Comparison of ENCODE assay signal across 13 cellular contexts in the genomic region with DNA sequence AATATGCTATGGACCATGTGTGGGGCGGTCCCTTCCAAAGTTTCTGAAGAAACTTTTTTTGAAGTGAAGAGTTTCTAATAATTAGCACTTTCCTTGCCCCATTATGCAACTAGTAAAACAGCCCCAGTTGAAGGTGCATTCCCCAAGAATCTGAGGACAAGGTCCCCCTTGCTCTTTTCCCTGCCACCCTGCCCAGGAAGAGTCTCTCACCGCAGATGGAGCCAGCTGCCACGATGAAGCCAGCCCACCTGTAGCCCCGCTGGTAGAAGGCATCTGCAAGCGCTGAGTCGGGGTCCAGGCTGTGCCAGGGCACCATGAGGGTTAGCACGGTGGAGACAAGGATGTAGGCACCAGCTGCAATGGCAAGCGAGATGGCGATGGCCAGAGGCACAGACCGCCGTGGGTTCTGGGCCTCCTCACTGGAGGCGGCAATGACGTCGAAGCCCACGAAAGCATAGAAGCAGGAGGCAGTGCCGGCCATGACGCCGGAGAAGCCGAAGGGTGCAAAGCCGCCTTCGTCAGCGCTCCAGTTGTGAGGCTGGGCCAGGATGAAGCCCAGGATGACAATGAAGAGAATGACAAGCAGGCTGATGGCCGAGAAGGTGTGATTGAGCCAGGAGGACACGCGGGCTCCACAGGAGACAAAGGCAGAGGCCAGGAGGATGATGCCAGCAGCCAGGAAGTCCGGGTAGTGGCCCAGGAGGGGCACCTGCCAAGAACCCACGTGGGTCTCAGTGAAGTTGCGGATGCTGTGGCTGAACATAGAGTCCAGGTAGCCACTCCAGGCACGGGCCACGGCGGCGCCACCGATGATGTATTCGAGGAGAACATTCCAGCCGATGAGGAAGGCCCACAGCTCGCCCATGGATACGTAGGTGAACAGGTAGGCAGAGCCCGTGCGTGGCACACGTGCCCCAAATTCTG. TPM values are rescaled to one million over a fixed set of nuclear protein-coding genes. Genes with fewer than 3 reads are reported as not detected.
DNase-seq lines count a peak whose midpoint lies in the region; ATAC-seq, FAIRE-seq and TF ChIP-seq lines count a peak whose summit lies in the region.
"Had no signal": no experiment of that assay in that cellular context is flagged by ENCODE, and none has a peak within 500 bp of the region (broad histone marks: within the 10 kb centered on the region; RNA-seq: fewer than 3 reads in every experiment).

No MANE protein-coding gene starts in this region.

- DNase-seq in activated naive CD4-positive, alpha-beta T cell treated with anti-CD3 and anti-CD28 coated beads, Interleukin-2, amount 50 U/mL, for 72 hours (ENCODE audit: low spot score in 2 of 2), result no peak
- no peak for DNase-seq in K562 (ENCODE audit: extremely low read depth in 1 of 4, low spot score in 3 of 4)
- no peak for DNase-seq in glutamatergic neuron
- DNase-seq in trophoblast cell, result no peak
- DNase-seq in germinal center (ENCODE audit: low spot score), result no peak
- no peak for DNase-seq in ureter (ENCODE audit: low spot score)
- DNase-seq: 8988T, NCI-H2029 treated with DMSO at 0.1 percent for 48 hours, NCI-H510A treated with DMSO at 0.1 percent for 48 hours had no signal

- H2BK5ac ChIP-seq in trophoblast cell (ENCODE audit: low read depth, low read length, poor library complexity), result no peak overlapping the region

- in situ Hi-C loops in K562 (cut with MboI), result no loop called here

- H3K4me3 Mint-ChIP-seq in activated naive CD4-positive, alpha-beta T cell treated with anti-CD3 and anti-CD28 coated beads, Interleukin-2, amount 50 U/mL, for 24 hours, result peak overlapping the region; percentile 15
- H3K4me3 Mint-ChIP-seq in glutamatergic neuron (ENCODE audit: unreplicated experiment), result peak overlapping the region; percentile 57

- intact Hi-C loops in K562 (cut with micrococcal nuclease), result loop anchor here (2.0 kb wide), 1 partner anchor 14 kb away; a partner anchor contains a TSS

- H3K4me1 Mint-ChIP-seq in activated naive CD4-positive, alpha-beta T cell treated with anti-CD3 and anti-CD28 coated beads, Interleukin-2, amount 50 U/mL, for 24 hours, result no peaks in the 10 kb centered on the region
- H3K4me1 Mint-ChIP-seq in glutamatergic neuron (ENCODE audit: low read depth, unreplicated experiment), result peaks cover 11% of the 10 kb centered on the region

- H3K36me3 Mint-ChIP-seq in activated naive CD4-positive, alpha-beta T cell treated with anti-CD3 and anti-CD28 coated beads, Interleukin-2, amount 50 U/mL, for 24 hours, result no peaks in the 10 kb centered on the region
- peaks cover 0 to 7% of the 10 kb centered on the region in 2 donors for H3K36me3 Mint-ChIP-seq in activated naive CD4-positive, alpha-beta T cell treated with anti-CD3 and anti-CD28 coated beads, Interleukin-2, amount 50 U/mL, for 72 hours
- H3K36me3 Mint-ChIP-seq in glutamatergic neuron (ENCODE audit: unreplicated experiment), result no peaks in the 10 kb centered on the region

- no peak overlapping the region for H3K14ac ChIP-seq in trophoblast cell (ENCODE audit: low read length)

- no peak overlapping the region for H2BK120ac ChIP-seq in trophoblast cell (ENCODE audit: insufficient read depth, low read length, poor library complexity)

- H3K4ac ChIP-seq in trophoblast cell (ENCODE audit: low read depth, low read length), result peak overlapping the region; percentile 32

- H2AFZ ChIP-seq in K562 (ENCODE audit: low read depth, low read length), result no peak overlapping the region
- H2AFZ ChIP-seq in trophoblast cell (ENCODE audit: insufficient read depth, low read length, poor library complexity), result no peak overlapping the region

- no peak for FAIRE-seq in K562 (lab: Jason Lieb, UNC)

- no peak overlapping the region for H2BK12ac ChIP-seq in trophoblast cell (ENCODE audit: low read length)

- POLR2A ChIA-PET in K562 (lab: Yijun Ruan, JAX), result interaction anchor here (0.6 to 10.2 kb wide), 4 partner anchors 12 to 101 kb away, joined by 3 to 120 read pairs (median 49); a partner anchor contains a TSS

- no peak for TF ChIP-seq CTCF in K562 (IDR thresholded peaks at IDR 0.05 in 2 of 3, conservative IDR thresholded peaks at IDR 0.05 in 1 of 3; ENCODE audit: insufficient read depth in 2 of 3, low read depth in 1 of 3, low read length in 3 of 3)
- no peak for TF ChIP-seq CTCF in glutamatergic neuron (IDR thresholded peaks at IDR 0.05; ENCODE audit: partially characterized antibody, unreplicated experiment)

- no peak for ATAC-seq in activated naive CD4-positive, alpha-beta T cell treated with anti-CD3 and anti-CD28 coated beads, Interleukin-2, amount 50 U/mL, for 72 hours
- ATAC-seq in K562, result no peak
- ATAC-seq in HG03521 (IDR thresholded peaks at IDR 0.05; ENCODE audit: unreplicated experiment), result no peak

- no TSS peak for BruUV-seq in K562 (replicated peaks; lab: Mats Ljungman, UMichigan)

- H3K9ac ChIP-seq in K562 (ENCODE audit: insufficient read depth in 1 of 2, low read depth in 2 of 2, low read length in 2 of 2) (peak overlapping the region in 1 of 2 experiments; percentile 23; a peak in 2 of 4 replicates), trophoblast cell (ENCODE audit: low read length) (no peak overlapping the region)
- H3K9ac ChIP-seq: BLaER1 treated with 17β-estradiol and CSF1 and Interleukin-3, amounts not matched to agents 10 nM and 100 nM had no signal

- H4K12ac ChIP-seq in trophoblast cell (ENCODE audit: low read depth, low read length), result no peak overlapping the region

- H2AK5ac ChIP-seq in trophoblast cell (ENCODE audit: low read length), result peak overlapping the region; percentile 21

- H4K91ac ChIP-seq in trophoblast cell (ENCODE audit: low read depth, low read length), result no peak overlapping the region

- no peak overlapping the region for H3K27ac ChIP-seq in K562 (ENCODE audit: extremely low read depth, low read depth, low read length)
- H3K27ac ChIP-seq in trophoblast cell (ENCODE audit: low read depth, low read length), result no peak overlapping the region
- H3K27ac ChIP-seq: BLaER1 treated with 17β-estradiol and CSF1 and Interleukin-3, amounts not matched to agents 10 nM and 100 nM had no signal

- H3K9me3 ChIP-seq in K562 (replicated peaks; ENCODE audit: control insufficient read depth, insufficient read depth, low read depth, low read length) (no peaks in the 10 kb centered on the region), trophoblast cell (ENCODE audit: insufficient read depth, low read depth, low read length) (no peaks in the 10 kb centered on the region)
- H3K9me3 ChIP-seq: BLaER1 treated with 17β-estradiol and CSF1 and Interleukin-3, amounts not matched to agents 10 nM and 100 nM had no signal

- H3K23ac ChIP-seq in trophoblast cell (ENCODE audit: low read length), result no peak overlapping the region

- H3K27me3 ChIP-seq in K562 (ENCODE audit: control insufficient read depth in 2 of 2, insufficient read depth in 2 of 2, low read length in 2 of 2) (peaks cover 44 to 75% of the 10 kb centered on the region in 2 experiments; a peak in 4 of 5 replicates), trophoblast cell (ENCODE audit: insufficient read depth, low read length) (no peaks in the 10 kb centered on the region)

- no peak overlapping the region for H3K18ac ChIP-seq in trophoblast cell (ENCODE audit: low read length)

- H4K20me1 ChIP-seq in K562 (replicated peaks; ENCODE audit: control insufficient read depth, insufficient read depth, low read length), result peaks cover 43% of the 10 kb centered on the region

- H3K4me2 ChIP-seq in K562 (ENCODE audit: insufficient read depth, low read length) (no peak overlapping the region), trophoblast cell (ENCODE audit: low read length) (no peak overlapping the region)

- H3K4me1 ChIP-seq in K562 (replicated peaks in 1 of 2; ENCODE audit: control insufficient read depth in 2 of 2, insufficient read depth in 2 of 2, low read length in 2 of 2) (peaks cover 0 to 54% of the 10 kb centered on the region in 2 experiments; a peak in 4 of 5 replicates), trophoblast cell (ENCODE audit: control insufficient read depth in 1 of 2, insufficient read depth in 2 of 2, low read length in 2 of 2) (peaks cover 36 to 42% of the 10 kb centered on the region in 2 experiments)

- CTCF ChIA-PET in K562 (lab: Yijun Ruan, JAX; ENCODE audit: low intra/inter-chr PET ratio), result no interaction called here

- H3K4me3 ChIP-seq in K562, result no peak overlapping the region
- H3K4me3 ChIP-seq in trophoblast cell (ENCODE audit: low read depth, low read length), result no peak overlapping the region
- H3K4me3 ChIP-seq: BLaER1 treated with 17β-estradiol and CSF1 and Interleukin-3, amounts not matched to agents 10 nM and 100 nM had no signal

- no peak for TF ChIP-seq POLR2A in K562 (conservative IDR thresholded peaks at IDR 0.05)

- no peak overlapping the region for H3K27ac Mint-ChIP-seq in activated naive CD4-positive, alpha-beta T cell treated with anti-CD3 and anti-CD28 coated beads, Interleukin-2, amount 50 U/mL, for 24 hours
- H3K27ac Mint-ChIP-seq in activated naive CD4-positive, alpha-beta T cell treated with anti-CD3 and anti-CD28 coated beads, Interleukin-2, amount 50 U/mL, for 72 hours, result no peak overlapping the region
- no peak overlapping the region for H3K27ac Mint-ChIP-seq in glutamatergic neuron (ENCODE audit: unreplicated experiment)

- peaks cover 17% of the 10 kb centered on the region for H3K27me3 Mint-ChIP-seq in activated naive CD4-positive, alpha-beta T cell treated with anti-CD3 and anti-CD28 coated beads, Interleukin-2, amount 50 U/mL, for 24 hours
- H3K27me3 Mint-ChIP-seq in glutamatergic neuron (ENCODE audit: unreplicated experiment), result peaks cover 12% of the 10 kb centered on the region

- TF ChIP-seq EP300 in K562 (IDR thresholded peaks at IDR 0.05; ENCODE audit: low read length), result no peak

- H3K79me2 ChIP-seq in K562 (ENCODE audit: control insufficient read depth, insufficient read depth, low read length), result no peaks in the 10 kb centered on the region
- H3K79me2 ChIP-seq in trophoblast cell (ENCODE audit: control insufficient read depth, insufficient read depth, low read length, poor library complexity), result peaks cover 2% of the 10 kb centered on the region

- H4K8ac ChIP-seq in trophoblast cell (ENCODE audit: low read depth, low read length), result no peak overlapping the region

- WGBS in K562 (ENCODE audit: insufficient coverage, low coverage, missing lambda C conversion rate), result 16% methylated on average over 40 of the region's 40 CpGs
- no CpG with 5 or more reads among the region's 40 CpGs for WGBS in trophoblast cell (ENCODE audit: extremely low coverage, insufficient coverage, insufficient read length)

- no peaks in the 10 kb centered on the region for H3K36me3 ChIP-seq in K562 (ENCODE audit: control insufficient read depth, insufficient read depth, low read length)
- H3K36me3 ChIP-seq in trophoblast cell (ENCODE audit: control insufficient read depth in 1 of 2, insufficient read depth in 2 of 2, low read length in 2 of 2), result no peaks in the 10 kb centered on the region
- H3K36me3 ChIP-seq: BLaER1 treated with 17β-estradiol and CSF1 and Interleukin-3, amounts not matched to agents 10 nM and 100 nM had no signal

- H3K9me1 ChIP-seq in K562 (ENCODE audit: control insufficient read depth, insufficient read depth, low read length), result peaks cover 4% of the 10 kb centered on the region

- peaks cover 17% of the 10 kb centered on the region for H3K79me1 ChIP-seq in trophoblast cell (ENCODE audit: low read length)

- no peak for TF ChIP-seq RAD21 in K562 (CRISPR knock-in tag; conservative IDR thresholded peaks at IDR 0.05 in 1 of 2, IDR thresholded peaks at IDR 0.05 in 1 of 2)

- H3K9me3 Mint-ChIP-seq in activated naive CD4-positive, alpha-beta T cell treated with anti-CD3 and anti-CD28 coated beads, Interleukin-2, amount 50 U/mL, for 24 hours, result no peaks in the 10 kb centered on the region
- no peaks in the 10 kb centered on the region for H3K9me3 Mint-ChIP-seq in activated naive CD4-positive, alpha-beta T cell treated with anti-CD3 and anti-CD28 coated beads, Interleukin-2, amount 50 U/mL, for 72 hours
- peaks cover 12% of the 10 kb centered on the region for H3K9me3 Mint-ChIP-seq in glutamatergic neuron (ENCODE audit: unreplicated experiment)

RNA-seq across cellular contexts. Expression of a gene that starts 1.5 kb away (rescaled TPM):
- total RNA-seq in activated naive CD4-positive, alpha-beta T cell treated with anti-CD3 and anti-CD28 coated beads, Interleukin-2, amount 50 U/mL, for 72 hours, result not detected
- not detected in 2 replicates for total RNA-seq in K562 (2011; cell fraction: chromatin; rRNA removed; ENCODE audit: low replicate concordance)
- not detected in 2 replicates for total RNA-seq in K562 (2011; cell fraction: nucleolus; rRNA removed)
- not detected in 2 replicates for total RNA-seq in K562 (2011; cell fraction: nucleoplasm; rRNA removed)
- total RNA-seq in K562 (2014; rRNA removed) (not detected in 2 replicates), K562 (2014; rRNA removed; fragmentation: Illumina TruSeq; extraction: Trizol) (not detected in 2 replicates), K562 (2015; rRNA removed; fragmentation: Illumina TruSeq; extraction: Trizol) (not detected in 2 replicates), K562 (2021) (not detected in 2 replicates), glutamatergic neuron (ENCODE audit: unreplicated experiment) (0.59 TPM), ureter (8.1 TPM)
- polyA plus RNA-seq in K562 (2011; rRNA removed) (not detected in 2 replicates), K562 (2014; fragmentation: Illumina TruSeq; extraction: Trizol) (not detected in 2 replicates), K562 (2014; fragmentation: Nextera tagmentation; extraction: Ambion mirVana) (not detected), K562 (2014; rRNA removed) (not detected in 2 replicates)
- 0.07 TPM in 1 of 2 replicates, not detected in the other for polyA plus RNA-seq in K562 (2011; cell fraction: cytosol; rRNA removed)
- not detected in 2 replicates for polyA plus RNA-seq in K562 (2011; cell fraction: nucleus; rRNA removed)
- polyA plus RNA-seq in K562 (2012), result 0.03 and 0.14 TPM in 2 replicates
- polyA minus RNA-seq in K562 (2011; rRNA and poly(A)+ RNA removed), result not detected in 2 replicates
- polyA minus RNA-seq in K562 (2011; cell fraction: cytosol; rRNA and poly(A)+ RNA removed), result not detected in 2 replicates
- not detected in 2 replicates for polyA minus RNA-seq in K562 (2011; cell fraction: nucleus; rRNA and poly(A)+ RNA removed)
- 9.1 and 11.2 TPM in 2 replicates for polyA plus RNA-seq in trophoblast cell (2013)
- total RNA-seq: H7 had no signal

RNA-seq across cellular contexts. Expression of a gene that starts 14.9 kb away (rescaled TPM):
- not detected for total RNA-seq in activated naive CD4-positive, alpha-beta T cell treated with anti-CD3 and anti-CD28 coated beads, Interleukin-2, amount 50 U/mL, for 72 hours
- total RNA-seq in K562 (2011; cell fraction: chromatin; rRNA removed; ENCODE audit: low replicate concordance), result 0.16 and 0.28 TPM in 2 replicates
- 0.26 TPM in 1 of 2 replicates, not detected in the other for total RNA-seq in K562 (2011; cell fraction: nucleolus; rRNA removed)
- not detected in 2 replicates for total RNA-seq in K562 (2011; cell fraction: nucleoplasm; rRNA removed)
- total RNA-seq in K562 (2014; rRNA removed) (not detected in 2 replicates), K562 (2014; rRNA removed; fragmentation: Illumina TruSeq; extraction: Trizol) (not detected in 2 replicates), K562 (2015; rRNA removed; fragmentation: Illumina TruSeq; extraction: Trizol) (not detected in 2 replicates), K562 (2021) (not detected in 2 replicates), glutamatergic neuron (ENCODE audit: unreplicated experiment) (not detected), ureter (not detected)
- polyA plus RNA-seq in K562 (2011; rRNA removed) (not detected in 2 replicates), K562 (2014; fragmentation: Illumina TruSeq; extraction: Trizol) (not detected in 2 replicates), K562 (2014; fragmentation: Nextera tagmentation; extraction: Ambion mirVana) (not detected), K562 (2014; rRNA removed) (0.04 TPM in 1 of 2 replicates, not detected in the other)
- 0.01 TPM in 2 replicates for polyA plus RNA-seq in K562 (2011; cell fraction: cytosol; rRNA removed)
- 0.03 and 0.11 TPM in 2 replicates for polyA plus RNA-seq in K562 (2011; cell fraction: nucleus; rRNA removed)
- 0.21 TPM in 1 of 2 replicates, not detected in the other for polyA plus RNA-seq in K562 (2012)
- polyA minus RNA-seq in K562 (2011; rRNA and poly(A)+ RNA removed), result not detected in 2 replicates
- not detected in 2 replicates for polyA minus RNA-seq in K562 (2011; cell fraction: cytosol; rRNA and poly(A)+ RNA removed)
- not detected in 2 replicates for polyA minus RNA-seq in K562 (2011; cell fraction: nucleus; rRNA and poly(A)+ RNA removed)
- polyA plus RNA-seq in trophoblast cell (2013), result 0.01 TPM in 1 of 2 replicates, not detected in the other
- total RNA-seq: H7 had no signal

RNA-seq across cellular contexts. Expression of a gene that starts 15.9 kb away (rescaled TPM):
- under 1 TPM in 1 of 2 donors, not detected in 1; 0.34 TPM for total RNA-seq in activated naive CD4-positive, alpha-beta T cell treated with anti-CD3 and anti-CD28 coated beads, Interleukin-2, amount 50 U/mL, for 72 hours
- 8.3 and 26.4 TPM in 2 replicates for total RNA-seq in K562 (2011; cell fraction: chromatin; rRNA removed; ENCODE audit: low replicate concordance)
- 15.5 and 19.3 TPM in 2 replicates for total RNA-seq in K562 (2011; cell fraction: nucleolus; rRNA removed)
- total RNA-seq in K562 (2011; cell fraction: nucleoplasm; rRNA removed), result 13.6 and 14.4 TPM in 2 replicates
- total RNA-seq in K562 (2014; rRNA removed) (1.5 and 1.9 TPM in 2 replicates), K562 (2014; rRNA removed; fragmentation: Illumina TruSeq; extraction: Trizol) (0.77 and 1.0 TPM in 2 replicates), K562 (2015; rRNA removed; fragmentation: Illumina TruSeq; extraction: Trizol) (1.6 and 1.7 TPM in 2 replicates), K562 (2021) (2.3 and 2.7 TPM in 2 replicates), glutamatergic neuron (ENCODE audit: unreplicated experiment) (1.5 TPM), ureter (5.7 TPM)
- polyA plus RNA-seq in K562 (2011; rRNA removed) (1.2 and 1.5 TPM in 2 replicates), K562 (2014; fragmentation: Illumina TruSeq; extraction: Trizol) (1.3 and 1.5 TPM in 2 replicates), K562 (2014; fragmentation: Nextera tagmentation; extraction: Ambion mirVana) (under 1 TPM in 1 of 2 experiments, not detected in 1; 0.01 TPM), K562 (2014; rRNA removed) (3.7 and 3.9 TPM in 2 replicates)
- 1.4 and 2.2 TPM in 2 replicates for polyA plus RNA-seq in K562 (2011; cell fraction: cytosol; rRNA removed)
- polyA plus RNA-seq in K562 (2011; cell fraction: nucleus; rRNA removed), result 16.2 and 34.8 TPM in 2 replicates
- polyA plus RNA-seq in K562 (2012), result 4.7 and 7.9 TPM in 2 replicates
- 1.6 and 2.5 TPM in 2 replicates for polyA minus RNA-seq in K562 (2011; rRNA and poly(A)+ RNA removed)
- polyA minus RNA-seq in K562 (2011; cell fraction: cytosol; rRNA and poly(A)+ RNA removed), result 1.0 TPM in 1 of 2 replicates, not detected in the other
- 5.6 and 7.5 TPM in 2 replicates for polyA minus RNA-seq in K562 (2011; cell fraction: nucleus; rRNA and poly(A)+ RNA removed)
- 0.05 and 0.07 TPM in 2 replicates for polyA plus RNA-seq in trophoblast cell (2013)

RNA-seq across cellular contexts. Expression of a gene that starts 29.0 kb away (rescaled TPM):
- total RNA-seq in activated naive CD4-positive, alpha-beta T cell treated with anti-CD3 and anti-CD28 coated beads, Interleukin-2, amount 50 U/mL, for 72 hours, result 10 to 100 TPM; 21.9 to 23.9 TPM
- total RNA-seq in K562 (2011; cell fraction: chromatin; rRNA removed; ENCODE audit: low replicate concordance), result 90.2 and 332 TPM in 2 replicates
- total RNA-seq in K562 (2011; cell fraction: nucleolus; rRNA removed), result 398 and 463 TPM in 2 replicates
- 158 and 211 TPM in 2 replicates for total RNA-seq in K562 (2011; cell fraction: nucleoplasm; rRNA removed)
- total RNA-seq in K562 (2014; rRNA removed) (245 and 323 TPM in 2 replicates), K562 (2014; rRNA removed; fragmentation: Illumina TruSeq; extraction: Trizol) (32.0 and 35.6 TPM in 2 replicates), K562 (2015; rRNA removed; fragmentation: Illumina TruSeq; extraction: Trizol) (120 and 129 TPM in 2 replicates), K562 (2021) (169 and 183 TPM in 2 replicates), glutamatergic neuron (ENCODE audit: unreplicated experiment) (17.8 TPM), ureter (25.8 TPM)
- polyA plus RNA-seq in K562 (2011; rRNA removed) (75.4 and 94.6 TPM in 2 replicates), K562 (2014; fragmentation: Illumina TruSeq; extraction: Trizol) (84.1 and 121 TPM in 2 replicates), K562 (2014; fragmentation: Nextera tagmentation; extraction: Ambion mirVana) (10 to 100 TPM in 1 of 2 experiments, 1 to 10 TPM in 1; 7.9 to 33.1 TPM), K562 (2014; rRNA removed) (263 and 266 TPM in 2 replicates)
- polyA plus RNA-seq in K562 (2011; cell fraction: cytosol; rRNA removed), result 137 and 308 TPM in 2 replicates
- polyA plus RNA-seq in K562 (2011; cell fraction: nucleus; rRNA removed), result 202 and 335 TPM in 2 replicates
- 114 and 118 TPM in 2 replicates for polyA plus RNA-seq in K562 (2012)
- polyA minus RNA-seq in K562 (2011; rRNA and poly(A)+ RNA removed), result 39.0 and 48.5 TPM in 2 replicates
- polyA minus RNA-seq in K562 (2011; cell fraction: cytosol; rRNA and poly(A)+ RNA removed), result 53.5 and 55.4 TPM in 2 replicates
- polyA minus RNA-seq in K562 (2011; cell fraction: nucleus; rRNA and poly(A)+ RNA removed), result 261 and 385 TPM in 2 replicates
- 16.1 and 17.0 TPM in 2 replicates for polyA plus RNA-seq in trophoblast cell (2013)

RNA-seq across cellular contexts. Expression of a gene that starts 48.8 kb away (rescaled TPM):
- 10 to 100 TPM; 30.7 to 41.8 TPM for total RNA-seq in activated naive CD4-positive, alpha-beta T cell treated with anti-CD3 and anti-CD28 coated beads, Interleukin-2, amount 50 U/mL, for 72 hours
- total RNA-seq in K562 (2011; cell fraction: chromatin; rRNA removed; ENCODE audit: low replicate concordance), result 338 and 754 TPM in 2 replicates
- 395 and 404 TPM in 2 replicates for total RNA-seq in K562 (2011; cell fraction: nucleolus; rRNA removed)
- total RNA-seq in K562 (2011; cell fraction: nucleoplasm; rRNA removed), result 258 and 287 TPM in 2 replicates
- 87.2 and 120 TPM in 2 replicates for total RNA-seq in K562 (2014; rRNA removed)
- 46.4 and 63.0 TPM in 2 replicates for total RNA-seq in K562 (2014; rRNA removed; fragmentation: Illumina TruSeq; extraction: Trizol)
- total RNA-seq in K562 (2015; rRNA removed; fragmentation: Illumina TruSeq; extraction: Trizol), result 51.3 and 53.2 TPM in 2 replicates
- 132 and 135 TPM in 2 replicates for total RNA-seq in K562 (2021)
- 63.0 and 88.5 TPM in 2 replicates for polyA plus RNA-seq in K562 (2011; rRNA removed)
- 50.8 and 68.8 TPM in 2 replicates for polyA plus RNA-seq in K562 (2011; cell fraction: cytosol; rRNA removed)
- 703 and 913 TPM in 2 replicates for polyA plus RNA-seq in K562 (2011; cell fraction: nucleus; rRNA removed)
- polyA plus RNA-seq in K562 (2012), result 80.6 and 93.5 TPM in 2 replicates
- 74.3 and 89.8 TPM in 2 replicates for polyA plus RNA-seq in K562 (2014; fragmentation: Illumina TruSeq; extraction: Trizol)
- polyA plus RNA-seq in K562 (2014; fragmentation: Nextera tagmentation; extraction: Ambion mirVana), result 1 to 10 TPM; 2.2 to 3.1 TPM
- polyA plus RNA-seq in K562 (2014; rRNA removed), result 115 and 129 TPM in 2 replicates
- 64.5 and 72.9 TPM in 2 replicates for polyA minus RNA-seq in K562 (2011; rRNA and poly(A)+ RNA removed)
- 41.9 and 49.7 TPM in 2 replicates for polyA minus RNA-seq in K562 (2011; cell fraction: cytosol; rRNA and poly(A)+ RNA removed)
- polyA minus RNA-seq in K562 (2011; cell fraction: nucleus; rRNA and poly(A)+ RNA removed), result 188 and 205 TPM in 2 replicates
- 165 TPM for total RNA-seq in glutamatergic neuron (ENCODE audit: unreplicated experiment)
- polyA plus RNA-seq in trophoblast cell (2013), result 17.9 and 19.9 TPM in 2 replicates
- total RNA-seq in ureter, result 79.6 TPM
